ENCODE assay signal across 8 cellular contexts in genomic region chr6:109094351-109095035, GRCh38. TPM values are rescaled to one million over a fixed set of nuclear protein-coding genes. Genes with fewer than 3 reads are reported as not detected.
DNase-seq lines count a peak whose midpoint lies in the region; ATAC-seq and TF ChIP-seq lines count a peak whose summit lies in the region.

TSS of gene SESN1 (minus strand) at chr6:109094846. CDS start at chr6:109094073, 773 bp downstream.

- H3K4me1 Mint-ChIP-seq in activated naive CD8-positive, alpha-beta T cell treated with anti-CD3 and anti-CD28 coated beads, Interleukin-2, amount 50 U/mL, for 24 hours = peaks cover 52% of the 10 kb centered on the region

- H3K27me3 Mint-ChIP-seq in activated naive CD8-positive, alpha-beta T cell treated with anti-CD3 and anti-CD28 coated beads, Interleukin-2, amount 50 U/mL, for 24 hours = no peaks in the 10 kb centered on the region

- H3K27ac ChIP-seq in cardiac muscle cell (peak within 1 kb of the TSS; percentile 98), trophoblast cell (ENCODE audit: low read depth, low read length) (peak within 1 kb of the TSS; percentile 97), tibial nerve (peak within 1 kb of the TSS; percentile 95 to 99 (median 98))

- H3K9ac ChIP-seq in trophoblast cell (ENCODE audit: low read length) = peak within 1 kb of the TSS; percentile 88

- peak within 1 kb of the TSS; percentile 71 for H3K4me3 ChIP-seq in GM12875 (ENCODE audit: low read depth, low read length)
- H3K4me3 ChIP-seq in cardiac muscle cell = peak within 1 kb of the TSS; percentile 67
- H3K4me3 ChIP-seq in trophoblast cell (ENCODE audit: low read depth, low read length) = peak within 1 kb of the TSS; percentile 83
- peak within 1 kb of the TSS; percentile 61 to 82 (median 78) for H3K4me3 ChIP-seq in tibial nerve

- peaks cover 8% of the 10 kb centered on the region for H3K79me1 ChIP-seq in trophoblast cell (ENCODE audit: low read length)

- TF ChIP-seq CTCF in GM12875 (IDR thresholded peaks at IDR 0.05; ENCODE audit: borderline replicate concordance, insufficient read depth, low read depth, low read length) = no peak
- no peak for TF ChIP-seq CTCF in cardiac muscle cell (IDR thresholded peaks at IDR 0.05; ENCODE audit: low read depth, low read length)
- TF ChIP-seq CTCF in tibial nerve (IDR thresholded peaks at IDR 0.05) = peak in 1 of 5 experiments; percentile 41

- peak within 1 kb of the TSS; percentile 82 for H3K4me2 ChIP-seq in trophoblast cell (ENCODE audit: low read length)

- peaks cover 4% of the 10 kb centered on the region for H3K79me2 ChIP-seq in trophoblast cell (ENCODE audit: control insufficient read depth, insufficient read depth, low read length, poor library complexity)

- H2BK12ac ChIP-seq in trophoblast cell (ENCODE audit: low read length) = no peak within 1 kb of the TSS

- H2BK120ac ChIP-seq in trophoblast cell (ENCODE audit: insufficient read depth, low read length, poor library complexity) = peak within 1 kb of the TSS; percentile 78

- no peaks in the 10 kb centered on the region for H3K9me3 ChIP-seq in cardiac muscle cell (ENCODE audit: low read depth)
- no peaks in the 10 kb centered on the region for H3K9me3 ChIP-seq in trophoblast cell (ENCODE audit: insufficient read depth, low read depth, low read length)
- no peaks in the 10 kb centered on the region for H3K9me3 ChIP-seq in tibial nerve

- no peaks in the 10 kb centered on the region for H3K27me3 ChIP-seq in cardiac muscle cell
- no peaks in the 10 kb centered on the region for H3K27me3 ChIP-seq in trophoblast cell (ENCODE audit: insufficient read depth, low read length)
- no peaks in the 10 kb centered on the region for H3K27me3 ChIP-seq in tibial nerve

- H3K4me3 Mint-ChIP-seq in activated naive CD8-positive, alpha-beta T cell treated with anti-CD3 and anti-CD28 coated beads, Interleukin-2, amount 50 U/mL, for 24 hours = peak within 1 kb of the TSS; percentile 93

- no CpG with 5 or more reads among the region's 68 CpGs for WGBS in trophoblast cell (ENCODE audit: extremely low coverage, insufficient coverage, insufficient read length)
- 0 to 1% methylated on average over 8 to 43 of the region's 68 CpGs for WGBS in tibial nerve, 2 donors

- H3K27ac Mint-ChIP-seq in activated naive CD8-positive, alpha-beta T cell treated with anti-CD3 and anti-CD28 coated beads, Interleukin-2, amount 50 U/mL, for 24 hours = peak within 1 kb of the TSS; percentile 99

- H3K36me3 Mint-ChIP-seq in activated naive CD8-positive, alpha-beta T cell treated with anti-CD3 and anti-CD28 coated beads, Interleukin-2, amount 50 U/mL, for 24 hours (ENCODE audit: low read depth) = peaks cover 2% of the 10 kb centered on the region

- H3K9me3 Mint-ChIP-seq in activated naive CD8-positive, alpha-beta T cell treated with anti-CD3 and anti-CD28 coated beads, Interleukin-2, amount 50 U/mL, for 24 hours = no peaks in the 10 kb centered on the region

- H3K23ac ChIP-seq in trophoblast cell (ENCODE audit: low read length) = no peak within 1 kb of the TSS

- H4K8ac ChIP-seq in trophoblast cell (ENCODE audit: low read depth, low read length) = peak within 1 kb of the TSS; percentile 86

- TF ChIP-seq POLR2A in tibial nerve (IDR thresholded peaks at IDR 0.05) = peak; percentile 89 to 93

- ATAC-seq in HG02678 (IDR thresholded peaks at IDR 0.05; ENCODE audit: unreplicated experiment) = peak; percentile 68
- peak; percentile 83 for ATAC-seq in activated naive CD8-positive, alpha-beta T cell treated with anti-CD3 and anti-CD28 coated beads, Interleukin-2, amount 50 U/mL, for 24 hours

- H4K12ac ChIP-seq in trophoblast cell (ENCODE audit: low read depth, low read length) = peak within 1 kb of the TSS; percentile 45

- DNase-seq in NCI-H1105 treated with DMSO at 0.1 percent for 48 hours (lab: John Stamatoyannopoulos, UW) = peak; percentile 86
- DNase-seq in SW480 (ENCODE audit: low spot score) = peak; percentile 91
- DNase-seq in activated naive CD8-positive, alpha-beta T cell treated with anti-CD3 and anti-CD28 coated beads, Interleukin-2, amount 50 U/mL, for 24 hours = peak; percentile 97
- peak; percentile 95 to 100 for DNase-seq in cardiac muscle cell (ENCODE audit: low read depth in 1 of 2, low spot score in 1 of 2)
- peak; percentile 90 to 92 for DNase-seq in trophoblast cell
- peak; percentile 87 to 90 for DNase-seq in tibial nerve (ENCODE audit: low spot score in 2 of 2)

- no peaks in the 10 kb centered on the region for H3K36me3 ChIP-seq in cardiac muscle cell
- H3K36me3 ChIP-seq in trophoblast cell (ENCODE audit: control insufficient read depth in 1 of 2, insufficient read depth in 2 of 2, low read length in 2 of 2) = no peaks in the 10 kb centered on the region
- no peaks in the 10 kb centered on the region for H3K36me3 ChIP-seq in tibial nerve

- peak within 1 kb of the TSS; percentile 79 for H2BK5ac ChIP-seq in trophoblast cell (ENCODE audit: low read depth, low read length, poor library complexity)

- peak within 1 kb of the TSS; percentile 30 for H3K4ac ChIP-seq in trophoblast cell (ENCODE audit: low read depth, low read length)

- H3K4me1 ChIP-seq in cardiac muscle cell (ENCODE audit: low read depth) (peaks cover 12% of the 10 kb centered on the region), trophoblast cell (ENCODE audit: control insufficient read depth in 1 of 2, insufficient read depth in 2 of 2, low read length in 2 of 2) (peaks cover 0 to 2% of the 10 kb centered on the region in 2 experiments), tibial nerve (peaks cover 0 to 53% (median 15%) of the 10 kb centered on the region in 4 donors)

- peak within 1 kb of the TSS; percentile 88 for H4K91ac ChIP-seq in trophoblast cell (ENCODE audit: low read depth, low read length)

- peak within 1 kb of the TSS; percentile 68 for H3K18ac ChIP-seq in trophoblast cell (ENCODE audit: low read length)

- H3K14ac ChIP-seq in trophoblast cell (ENCODE audit: low read length) = peak within 1 kb of the TSS; percentile 80

- H2AFZ ChIP-seq in trophoblast cell (ENCODE audit: insufficient read depth, low read length, poor library complexity) = peak within 1 kb of the TSS; percentile 97

- peak in 1 of 2 donors; percentile 91 for TF ChIP-seq EP300 in tibial nerve (IDR thresholded peaks at IDR 0.05)

- H2AK5ac ChIP-seq in trophoblast cell (ENCODE audit: low read length) = no peak within 1 kb of the TSS

RNA-seq across cellular contexts. Expression of gene SESN1, which starts in this region (rescaled TPM):
- total RNA-seq in cardiac muscle cell (16.4 and 22.0 TPM in 2 replicates), tibial nerve (100 to 1,000 TPM in 1 of 4 donors, 10 to 100 TPM in 3; 79.8 to 112 (median 90.8) TPM)
- 17.9 and 21.5 TPM in 2 replicates for polyA plus RNA-seq in cardiac muscle cell
- 20.3 and 21.5 TPM in 2 replicates for polyA plus RNA-seq in trophoblast cell (2013)

Comparison
In these comparisons a context has a peak if more than half of its experiments do, and no peak if none do; other contexts are left out.
1. Peak in every context shown above with its lines: DNase-seq, ATAC-seq, H3K4me3 ChIP-seq and H3K27ac ChIP-seq.